17 cellular contexts compared by ENCODE assay signal in the genomic region with DNA sequence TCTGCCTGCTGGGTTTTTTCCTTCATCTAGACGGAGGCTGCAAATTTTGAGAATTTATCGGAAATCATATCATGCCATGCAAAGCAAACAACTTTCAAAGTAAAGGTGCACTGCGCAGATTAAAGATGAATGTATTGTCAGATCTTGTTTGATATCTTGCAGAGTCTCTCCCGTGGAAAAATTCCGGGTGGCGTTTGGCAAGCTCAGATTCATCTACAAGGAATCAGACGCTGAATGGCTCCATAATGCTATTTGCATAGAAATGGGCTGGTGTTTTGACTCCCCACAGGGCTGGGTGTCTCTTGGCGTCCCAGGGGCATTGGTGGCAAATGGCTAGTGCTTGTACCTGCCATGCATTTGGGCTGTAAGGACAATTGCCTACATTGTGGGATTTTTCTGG.
A peak's percentile ranks its signal among the peaks of the same experiment; 100 is the strongest.
DNase-seq lines count a peak whose midpoint lies in the region; ATAC-seq and TF ChIP-seq lines count a peak whose summit lies in the region.
"Had no signal": no experiment of that assay in that cellular context is flagged by ENCODE, and none has a peak within 500 bp of the region (broad histone marks: within the 10 kb centered on the region; RNA-seq: fewer than 3 reads in every experiment).

No MANE protein-coding gene starts in this region.

- H3K4me2 ChIP-seq in GM23338 (peak overlapping the region; percentile 32; the same call in 1 of the 2 replicates), neural progenitor cell (no peak overlapping the region)
- H3K4me2 ChIP-seq: A549 had no signal

- H3K9me3 ChIP-seq in SK-N-MC (ENCODE audit: low read depth, low read length) (no peaks in the 10 kb centered on the region), neural progenitor cell (ENCODE audit: low read depth) (no peaks in the 10 kb centered on the region)
- H3K9me3 ChIP-seq: A549, HAP-1 had no signal

- H3K36me3 Mint-ChIP-seq in GM23338 (ENCODE audit: low read depth) (no peaks in the 10 kb centered on the region), neural progenitor cell (no peaks in the 10 kb centered on the region)
- H3K36me3 Mint-ChIP-seq: CD4-positive, alpha-beta memory T cell had no signal

- no peak for ATAC-seq in GM23338
- ATAC-seq: A549 had no signal

- no peaks in the 10 kb centered on the region for H4K20me1 ChIP-seq in GM23338 (replicated peaks; ENCODE audit: insufficient read depth)
- H4K20me1 ChIP-seq in neural progenitor cell (ENCODE audit: low read depth), result no peaks in the 10 kb centered on the region

- no peaks in the 10 kb centered on the region for H3K27me3 ChIP-seq in GM23338 (ENCODE audit: insufficient read depth)
- no peaks in the 10 kb centered on the region for H3K27me3 ChIP-seq in neural progenitor cell

- DNase-seq in GM23338 (ENCODE audit: low spot score) (no peak), SK-N-MC (ENCODE audit: low read depth, low spot score) (no peak), neural progenitor cell (ENCODE audit: low spot score) (no peak), NCI-H69 (lab: John Stamatoyannopoulos, UW) (no peak), superior temporal gyrus (ENCODE audit: extremely low spot score) (no peak), dedifferentiated amniotic fluid mesenchymal stem cell (ENCODE audit: extremely low spot score) (no peak)
- DNase-seq: 8988T; C1 segment of cervical spinal cord; Calu3; CD4-positive, alpha-beta memory T cell; COR-L47; DMS53; DND-41; GOT3; HFFc6 had no signal

- H3K4me1 Mint-ChIP-seq in GM23338 (peaks cover 18% of the 10 kb centered on the region), neural progenitor cell (peaks cover 17% of the 10 kb centered on the region)
- H3K4me1 Mint-ChIP-seq: CD4-positive, alpha-beta memory T cell had no signal

- TF ChIP-seq CTCF in GM23338 (conservative IDR thresholded peaks at IDR 0.05; ENCODE audit: low read depth in 2 of 2), result no peak
- no peak for TF ChIP-seq CTCF in neural progenitor cell (IDR thresholded peaks at IDR 0.05)

- H3F3A ChIP-seq in GM23338 (replicated peaks; ENCODE audit: low read depth) (no peaks in the 10 kb centered on the region), neural progenitor cell (ENCODE audit: low read depth) (no peaks in the 10 kb centered on the region)

- H3K4me1 ChIP-seq in GM23338 (ENCODE audit: insufficient read depth), result peaks cover 8% of the 10 kb centered on the region; the same call in 1 of the 2 replicates
- peaks cover 10% of the 10 kb centered on the region for H3K4me1 ChIP-seq in neural progenitor cell
- H3K4me1 ChIP-seq: A549, HAP-1 had no signal

- no peaks in the 10 kb centered on the region for H3K9me2 ChIP-seq in GM23338 (ENCODE audit: insufficient read depth)

- no peaks in the 10 kb centered on the region; the same call in 2 of the 3 replicates for H3K9me3 Mint-ChIP-seq in GM23338
- H3K9me3 Mint-ChIP-seq in neural progenitor cell, result no peaks in the 10 kb centered on the region
- H3K9me3 Mint-ChIP-seq: CD4-positive, alpha-beta memory T cell had no signal

- H3K9ac ChIP-seq in SK-N-MC (ENCODE audit: insufficient read length) (peak overlapping the region; percentile 38), neural progenitor cell (no peak overlapping the region)

- H3K4me3 ChIP-seq in GM23338 (no peak overlapping the region), SK-N-MC (0 out of 2 replicates have a peak overlapping the region, but pooled peaks have one; percentile 4), neural progenitor cell (no peak overlapping the region)
- H3K4me3 ChIP-seq: A549, HAP-1 had no signal

- H2AFZ ChIP-seq in GM23338 (peak overlapping the region; percentile 72; the same call in 1 of the 2 replicates), neural progenitor cell (replicated peaks) (no peak overlapping the region)

- peaks cover 1% of the 10 kb centered on the region for H3K27me3 Mint-ChIP-seq in GM23338 (ENCODE audit: insufficient read depth, low read depth, poor library complexity)
- peaks cover 12% of the 10 kb centered on the region for H3K27me3 Mint-ChIP-seq in neural progenitor cell (ENCODE audit: insufficient read depth, low read depth)

- H3K27ac Mint-ChIP-seq in GM23338 (no peak overlapping the region; the same call in 1 of the 2 replicates), neural progenitor cell (peak overlapping the region; percentile 14)
- H3K27ac Mint-ChIP-seq: HFFc6 had no signal

- H3K4me3 Mint-ChIP-seq in GM23338 (no peak overlapping the region), neural progenitor cell (no peak overlapping the region)
- H3K4me3 Mint-ChIP-seq: CD4-positive, alpha-beta memory T cell; HFFc6 had no signal

- no peaks in the 10 kb centered on the region for H3K36me3 ChIP-seq in GM23338 (ENCODE audit: insufficient read depth)
- no peaks in the 10 kb centered on the region for H3K36me3 ChIP-seq in SK-N-MC (ENCODE audit: insufficient read depth, low read length)
- no peaks in the 10 kb centered on the region for H3K36me3 ChIP-seq in neural progenitor cell
- H3K36me3 ChIP-seq: HAP-1 had no signal

- H3K27ac ChIP-seq in GM23338 (ENCODE audit: low read depth) (no peak overlapping the region), SK-N-MC (peak overlapping the region; percentile 100), neural progenitor cell (no peak overlapping the region)
- H3K27ac ChIP-seq: A549 had no signal

- H3K79me2 ChIP-seq in GM23338 (replicated peaks; ENCODE audit: insufficient read depth), result no peaks in the 10 kb centered on the region
- H3K79me2 ChIP-seq in neural progenitor cell (ENCODE audit: low read depth), result no peaks in the 10 kb centered on the region

TF ChIP-seq in GM23338, 12 proteins besides CTCF, POLR2A, EP300 and RAD21 (continues in another document):
- TF ChIP-seq STAT1 (IDR thresholded peaks at IDR 0.05; ENCODE audit: unreplicated experiment) (no peak), CREB1 (CRISPR knock-in tag; IDR thresholded peaks at IDR 0.05; ENCODE audit: low read depth) (no peak), ETS1 (IDR thresholded peaks at IDR 0.05) (no peak), POLR2AphosphoS5 (IDR thresholded peaks at IDR 0.05; ENCODE audit: low read depth) (no peak), EZH2phosphoT487 (IDR thresholded peaks at IDR 0.05; ENCODE audit: unreplicated experiment) (no peak), REST (IDR thresholded peaks at IDR 0.05; ENCODE audit: unreplicated experiment) (no peak), NANOG (IDR thresholded peaks at IDR 0.05; ENCODE audit: borderline replicate concordance) (no peak)
